ENCODE assay signal across 2 cellular contexts in genomic region chr19:1592023-1592754, GRCh38.
A peak's percentile ranks its signal among the peaks of the same experiment; 100 is the strongest.
TF ChIP-seq lines count a peak whose summit lies in the region.

No MANE protein-coding gene starts in this region.

TF ChIP-seq in A549, 52 proteins besides CTCF, POLR2A, EP300 and RAD21 (continued from another document):
- TF ChIP-seq CHD2 (IDR thresholded peaks at IDR 0.05; ENCODE audit: low read length, partially characterized antibody) = no peak
- TF ChIP-seq HEYL (CRISPR knock-in tag; IDR thresholded peaks at IDR 0.05) = no peak
- TF ChIP-seq JUNB (IDR thresholded peaks at IDR 0.05) = no peak
- no peak for TF ChIP-seq RFX5 (IDR thresholded peaks at IDR 0.05)
- TF ChIP-seq, protein P1, sequence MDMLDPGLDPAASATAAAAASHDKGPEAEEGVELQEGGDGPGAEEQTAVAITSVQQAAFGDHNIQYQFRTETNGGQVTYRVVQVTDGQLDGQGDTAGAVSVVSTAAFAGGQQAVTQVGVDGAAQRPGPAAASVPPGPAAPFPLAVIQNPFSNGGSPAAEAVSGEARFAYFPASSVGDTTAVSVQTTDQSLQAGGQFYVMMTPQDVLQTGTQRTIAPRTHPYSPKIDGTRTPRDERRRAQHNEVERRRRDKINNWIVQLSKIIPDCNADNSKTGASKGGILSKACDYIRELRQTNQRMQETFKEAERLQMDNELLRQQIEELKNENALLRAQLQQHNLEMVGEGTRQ (IDR thresholded peaks at IDR 0.05) = no peak
- TF ChIP-seq TP53 (CRISPR knock-in tag; IDR thresholded peaks at IDR 0.05) = no peak
- no peak for TF ChIP-seq GATA3 (IDR thresholded peaks at IDR 0.05; ENCODE audit: borderline replicate concordance)
- TF ChIP-seq NR3C1 (IDR thresholded peaks at IDR 0.05) = no peak
- no peak for TF ChIP-seq KDM5A (IDR thresholded peaks at IDR 0.05)
- TF ChIP-seq HOXA7 (CRISPR knock-in tag; IDR thresholded peaks at IDR 0.05) = no peak
- no peak for TF ChIP-seq MAFK (IDR thresholded peaks at IDR 0.05; ENCODE audit: partially characterized antibody)
- TF ChIP-seq HOXB13 (CRISPR knock-in tag; IDR thresholded peaks at IDR 0.05; ENCODE audit: low read depth) = no peak
- TF ChIP-seq MAX (IDR thresholded peaks at IDR 0.05) = peak; percentile 91
- TF ChIP-seq HES2 (IDR thresholded peaks at IDR 0.05) = no peak
- TF ChIP-seq HDAC2 (IDR thresholded peaks at IDR 0.05) = no peak

TF ChIP-seq in WTC11, 78 proteins besides CTCF, POLR2A, EP300 and RAD21 (continued from another document and continues in another):
- TF ChIP-seq, protein P2, sequence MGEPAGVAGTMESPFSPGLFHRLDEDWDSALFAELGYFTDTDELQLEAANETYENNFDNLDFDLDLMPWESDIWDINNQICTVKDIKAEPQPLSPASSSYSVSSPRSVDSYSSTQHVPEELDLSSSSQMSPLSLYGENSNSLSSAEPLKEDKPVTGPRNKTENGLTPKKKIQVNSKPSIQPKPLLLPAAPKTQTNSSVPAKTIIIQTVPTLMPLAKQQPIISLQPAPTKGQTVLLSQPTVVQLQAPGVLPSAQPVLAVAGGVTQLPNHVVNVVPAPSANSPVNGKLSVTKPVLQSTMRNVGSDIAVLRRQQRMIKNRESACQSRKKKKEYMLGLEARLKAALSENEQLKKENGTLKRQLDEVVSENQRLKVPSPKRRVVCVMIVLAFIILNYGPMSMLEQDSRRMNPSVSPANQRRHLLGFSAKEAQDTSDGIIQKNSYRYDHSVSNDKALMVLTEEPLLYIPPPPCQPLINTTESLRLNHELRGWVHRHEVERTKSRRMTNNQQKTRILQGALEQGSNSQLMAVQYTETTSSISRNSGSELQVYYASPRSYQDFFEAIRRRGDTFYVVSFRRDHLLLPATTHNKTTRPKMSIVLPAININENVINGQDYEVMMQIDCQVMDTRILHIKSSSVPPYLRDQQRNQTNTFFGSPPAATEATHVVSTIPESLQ (CRISPR knock-in tag; IDR thresholded peaks at IDR 0.05) = no peak
- TF ChIP-seq, protein P3, sequence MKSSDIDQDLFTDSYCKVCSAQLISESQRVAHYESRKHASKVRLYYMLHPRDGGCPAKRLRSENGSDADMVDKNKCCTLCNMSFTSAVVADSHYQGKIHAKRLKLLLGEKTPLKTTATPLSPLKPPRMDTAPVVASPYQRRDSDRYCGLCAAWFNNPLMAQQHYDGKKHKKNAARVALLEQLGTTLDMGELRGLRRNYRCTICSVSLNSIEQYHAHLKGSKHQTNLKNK (CRISPR knock-in tag; IDR thresholded peaks at IDR 0.05) = no peak
- no peak for TF ChIP-seq PRRX2 (CRISPR knock-in tag; IDR thresholded peaks at IDR 0.05)
- 0 out of 2 replicates have a peak, but pooled peaks have one; percentile 16 for TF ChIP-seq PREB (CRISPR knock-in tag; IDR thresholded peaks at IDR 0.05; ENCODE audit: borderline replicate concordance)
- TF ChIP-seq SP1 (CRISPR knock-in tag; conservative IDR thresholded peaks at IDR 0.05) = peak; percentile 78
- 0 out of 2 replicates have a peak, but pooled peaks have one; percentile 42 for TF ChIP-seq ETV6 (CRISPR knock-in tag; IDR thresholded peaks at IDR 0.05)
- TF ChIP-seq, protein P4, sequence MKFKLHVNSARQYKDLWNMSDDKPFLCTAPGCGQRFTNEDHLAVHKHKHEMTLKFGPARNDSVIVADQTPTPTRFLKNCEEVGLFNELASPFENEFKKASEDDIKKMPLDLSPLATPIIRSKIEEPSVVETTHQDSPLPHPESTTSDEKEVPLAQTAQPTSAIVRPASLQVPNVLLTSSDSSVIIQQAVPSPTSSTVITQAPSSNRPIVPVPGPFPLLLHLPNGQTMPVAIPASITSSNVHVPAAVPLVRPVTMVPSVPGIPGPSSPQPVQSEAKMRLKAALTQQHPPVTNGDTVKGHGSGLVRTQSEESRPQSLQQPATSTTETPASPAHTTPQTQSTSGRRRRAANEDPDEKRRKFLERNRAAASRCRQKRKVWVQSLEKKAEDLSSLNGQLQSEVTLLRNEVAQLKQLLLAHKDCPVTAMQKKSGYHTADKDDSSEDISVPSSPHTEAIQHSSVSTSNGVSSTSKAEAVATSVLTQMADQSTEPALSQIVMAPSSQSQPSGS (CRISPR knock-in tag; IDR thresholded peaks at IDR 0.05; ENCODE audit: borderline replicate concordance, low read depth) = no peak
- TF ChIP-seq MXD4 (CRISPR knock-in tag; IDR thresholded peaks at IDR 0.05; ENCODE audit: borderline replicate concordance) = no peak
- no peak; the same call in 1 of the 2 replicates for TF ChIP-seq RELA (CRISPR knock-in tag; IDR thresholded peaks at IDR 0.05; ENCODE audit: borderline replicate concordance)
- no peak for TF ChIP-seq NR1H2 (CRISPR knock-in tag; IDR thresholded peaks at IDR 0.05)
- TF ChIP-seq, protein P5, sequence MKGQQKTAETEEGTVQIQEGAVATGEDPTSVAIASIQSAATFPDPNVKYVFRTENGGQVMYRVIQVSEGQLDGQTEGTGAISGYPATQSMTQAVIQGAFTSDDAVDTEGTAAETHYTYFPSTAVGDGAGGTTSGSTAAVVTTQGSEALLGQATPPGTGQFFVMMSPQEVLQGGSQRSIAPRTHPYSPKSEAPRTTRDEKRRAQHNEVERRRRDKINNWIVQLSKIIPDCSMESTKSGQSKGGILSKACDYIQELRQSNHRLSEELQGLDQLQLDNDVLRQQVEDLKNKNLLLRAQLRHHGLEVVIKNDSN (CRISPR knock-in tag; IDR thresholded peaks at IDR 0.05) = no peak
- no peak for TF ChIP-seq CREB1 (CRISPR knock-in tag; IDR thresholded peaks at IDR 0.05)
- TF ChIP-seq NFYB (CRISPR knock-in tag; conservative IDR thresholded peaks at IDR 0.05; ENCODE audit: low read depth) = no peak
- peak; percentile 86; the same call in 1 of the 2 replicates for TF ChIP-seq KAT7 (CRISPR knock-in tag; IDR thresholded peaks at IDR 0.05; ENCODE audit: borderline replicate concordance)
- TF ChIP-seq CBFB (CRISPR knock-in tag; IDR thresholded peaks at IDR 0.05; ENCODE audit: low read depth) = 0 out of 2 replicates have a peak, but pooled peaks have one; percentile 88
- TF ChIP-seq ZNF317 (CRISPR knock-in tag; IDR thresholded peaks at IDR 0.05; ENCODE audit: borderline replicate concordance, low read depth) = no peak
- peak; percentile 79; the same call in 1 of the 2 replicates for TF ChIP-seq NR3C1 (CRISPR knock-in tag; conservative IDR thresholded peaks at IDR 0.05; ENCODE audit: low read depth)
- TF ChIP-seq, protein P6, sequence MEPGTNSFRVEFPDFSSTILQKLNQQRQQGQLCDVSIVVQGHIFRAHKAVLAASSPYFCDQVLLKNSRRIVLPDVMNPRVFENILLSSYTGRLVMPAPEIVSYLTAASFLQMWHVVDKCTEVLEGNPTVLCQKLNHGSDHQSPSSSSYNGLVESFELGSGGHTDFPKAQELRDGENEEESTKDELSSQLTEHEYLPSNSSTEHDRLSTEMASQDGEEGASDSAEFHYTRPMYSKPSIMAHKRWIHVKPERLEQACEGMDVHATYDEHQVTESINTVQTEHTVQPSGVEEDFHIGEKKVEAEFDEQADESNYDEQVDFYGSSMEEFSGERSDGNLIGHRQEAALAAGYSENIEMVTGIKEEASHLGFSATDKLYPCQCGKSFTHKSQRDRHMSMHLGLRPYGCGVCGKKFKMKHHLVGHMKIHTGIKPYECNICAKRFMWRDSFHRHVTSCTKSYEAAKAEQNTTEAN (CRISPR knock-in tag; IDR thresholded peaks at IDR 0.05) = no peak
- TF ChIP-seq MYBL2 (CRISPR knock-in tag; IDR thresholded peaks at IDR 0.05) = peak; percentile 73; the same call in 1 of the 2 replicates
- TF ChIP-seq, protein P1 (CRISPR knock-in tag; IDR thresholded peaks at IDR 0.05) = peak; percentile 61
- no peak for TF ChIP-seq ZBTB21 (CRISPR knock-in tag; IDR thresholded peaks at IDR 0.05; ENCODE audit: borderline replicate concordance)
- TF ChIP-seq, protein P7, sequence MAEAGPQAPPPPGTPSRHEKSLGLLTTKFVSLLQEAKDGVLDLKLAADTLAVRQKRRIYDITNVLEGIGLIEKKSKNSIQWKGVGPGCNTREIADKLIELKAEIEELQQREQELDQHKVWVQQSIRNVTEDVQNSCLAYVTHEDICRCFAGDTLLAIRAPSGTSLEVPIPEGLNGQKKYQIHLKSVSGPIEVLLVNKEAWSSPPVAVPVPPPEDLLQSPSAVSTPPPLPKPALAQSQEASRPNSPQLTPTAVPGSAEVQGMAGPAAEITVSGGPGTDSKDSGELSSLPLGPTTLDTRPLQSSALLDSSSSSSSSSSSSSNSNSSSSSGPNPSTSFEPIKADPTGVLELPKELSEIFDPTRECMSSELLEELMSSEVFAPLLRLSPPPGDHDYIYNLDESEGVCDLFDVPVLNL (CRISPR knock-in tag; IDR thresholded peaks at IDR 0.05; ENCODE audit: borderline replicate concordance, low read depth) = 0 out of 2 replicates have a peak, but pooled peaks have one; percentile 10
- TF ChIP-seq, protein P8, sequence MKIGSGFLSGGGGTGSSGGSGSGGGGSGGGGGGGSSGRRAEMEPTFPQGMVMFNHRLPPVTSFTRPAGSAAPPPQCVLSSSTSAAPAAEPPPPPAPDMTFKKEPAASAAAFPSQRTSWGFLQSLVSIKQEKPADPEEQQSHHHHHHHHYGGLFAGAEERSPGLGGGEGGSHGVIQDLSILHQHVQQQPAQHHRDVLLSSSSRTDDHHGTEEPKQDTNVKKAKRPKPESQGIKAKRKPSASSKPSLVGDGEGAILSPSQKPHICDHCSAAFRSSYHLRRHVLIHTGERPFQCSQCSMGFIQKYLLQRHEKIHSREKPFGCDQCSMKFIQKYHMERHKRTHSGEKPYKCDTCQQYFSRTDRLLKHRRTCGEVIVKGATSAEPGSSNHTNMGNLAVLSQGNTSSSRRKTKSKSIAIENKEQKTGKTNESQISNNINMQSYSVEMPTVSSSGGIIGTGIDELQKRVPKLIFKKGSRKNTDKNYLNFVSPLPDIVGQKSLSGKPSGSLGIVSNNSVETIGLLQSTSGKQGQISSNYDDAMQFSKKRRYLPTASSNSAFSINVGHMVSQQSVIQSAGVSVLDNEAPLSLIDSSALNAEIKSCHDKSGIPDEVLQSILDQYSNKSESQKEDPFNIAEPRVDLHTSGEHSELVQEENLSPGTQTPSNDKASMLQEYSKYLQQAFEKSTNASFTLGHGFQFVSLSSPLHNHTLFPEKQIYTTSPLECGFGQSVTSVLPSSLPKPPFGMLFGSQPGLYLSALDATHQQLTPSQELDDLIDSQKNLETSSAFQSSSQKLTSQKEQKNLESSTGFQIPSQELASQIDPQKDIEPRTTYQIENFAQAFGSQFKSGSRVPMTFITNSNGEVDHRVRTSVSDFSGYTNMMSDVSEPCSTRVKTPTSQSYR (CRISPR knock-in tag; IDR thresholded peaks at IDR 0.05) = no peak
- peak; percentile 82; the same call in 1 of the 2 replicates for TF ChIP-seq CREM (CRISPR knock-in tag; IDR thresholded peaks at IDR 0.05)
- no peak for TF ChIP-seq SMAD4 (CRISPR knock-in tag; IDR thresholded peaks at IDR 0.05)
- TF ChIP-seq ZNF532 (CRISPR knock-in tag; IDR thresholded peaks at IDR 0.05; ENCODE audit: borderline replicate concordance) = no peak
- TF ChIP-seq TEAD1 (CRISPR knock-in tag; IDR thresholded peaks at IDR 0.05) = peak; percentile 87
- TF ChIP-seq GABPB1 (CRISPR knock-in tag; IDR thresholded peaks at IDR 0.05) = no peak
- TF ChIP-seq ZNF232 (CRISPR knock-in tag; IDR thresholded peaks at IDR 0.05) = no peak
- TF ChIP-seq HMGA2 (CRISPR knock-in tag; IDR thresholded peaks at IDR 0.05) = no peak
- TF ChIP-seq ZNF423 (CRISPR knock-in tag; IDR thresholded peaks at IDR 0.05) = 0 out of 2 replicates have a peak, but pooled peaks have one; percentile 11
